In genomic region chr5:106530150-106530549, GRCh38 we compare ENCODE assay signal across 17 cellular contexts.
A peak's percentile ranks its signal among the peaks of the same experiment; 100 is the strongest.
DNase-seq lines count a peak whose midpoint lies in the region; ATAC-seq, FAIRE-seq and TF ChIP-seq lines count a peak whose summit lies in the region.
"Had no signal": no experiment of that assay in that cellular context is flagged by ENCODE, and none has a peak within 500 bp of the region (broad histone marks: within the 10 kb centered on the region; RNA-seq: fewer than 3 reads in every experiment).

No MANE protein-coding gene starts in this region.

- TF ChIP-seq POLR2A in HepG2 (IDR thresholded peaks at IDR 0.05; ENCODE audit: insufficient read depth in 1 of 2, low read depth in 2 of 2, low read length in 2 of 2): no peak
- no peak for TF ChIP-seq POLR2A in right lobe of liver (IDR thresholded peaks at IDR 0.05)
- no peak for TF ChIP-seq POLR2A in K562 (conservative IDR thresholded peaks at IDR 0.05)

- H3K27me3 ChIP-seq in HepG2 (ENCODE audit: control insufficient read depth in 1 of 2, insufficient read depth in 2 of 2, low read length in 2 of 2): no peaks in the 10 kb centered on the region
- H3K27me3 ChIP-seq in right lobe of liver: no peaks in the 10 kb centered on the region
- no peaks in the 10 kb centered on the region for H3K27me3 ChIP-seq in K562 (ENCODE audit: control insufficient read depth in 2 of 2, insufficient read depth in 2 of 2, low read length in 2 of 2)
- H3K27me3 ChIP-seq in MG63: no peaks in the 10 kb centered on the region
- H3K27me3 ChIP-seq: BLaER1 had no signal

- intact Hi-C loops in HepG2 (cut with micrococcal nuclease; ENCODE audit: unreplicated experiment): no loop called here
- intact Hi-C loops in right lobe of liver (cut with DNase I): no loop called here
- intact Hi-C loops in K562 (cut with micrococcal nuclease): no loop called here

- no peak for TF ChIP-seq RAD21 in HepG2 (CRISPR knock-in tag; IDR thresholded peaks at IDR 0.05)
- no peak for TF ChIP-seq RAD21 in K562 (CRISPR knock-in tag; conservative IDR thresholded peaks at IDR 0.05 in 1 of 2, IDR thresholded peaks at IDR 0.05 in 1 of 2)

- in situ Hi-C loops in HepG2 (cut with HindIII; ENCODE audit: extremely low pct_ligation_motif_present, low pct_unique_long_range_greater_than_20kb): no loop called here
- in situ Hi-C loops in K562 (cut with MboI): no loop called here

- DNase-seq in HepG2 (ENCODE audit: low spot score) (no peak), right lobe of liver (no peak), K562 (ENCODE audit: extremely low read depth in 1 of 4, low spot score in 3 of 4) (no peak), fibroblast of pulmonary artery (ENCODE audit: low read depth) (peak; percentile 1), SHP77 (lab: John Stamatoyannopoulos, UW) (no peak), NCI-H2227 treated with DMSO at 0.1 percent for 48 hours (lab: John Stamatoyannopoulos, UW) (no peak), MG63 (no peak)
- DNase-seq: CD4-positive, alpha-beta memory T cell; DMS153; DMS79 treated with DMSO at 0.1 percent for 48 hours; GOT3; H9; KBM-7 had no signal

- CTCF ChIA-PET in HepG2 (lab: Yijun Ruan, JAX; ENCODE audit: low intra/inter-chr PET ratio, low total read pairs): no interaction called here
- CTCF ChIA-PET in K562 (lab: Yijun Ruan, JAX; ENCODE audit: low intra/inter-chr PET ratio): no interaction called here

- H3K4me2 ChIP-seq in HepG2 (ENCODE audit: low read depth, low read length) (no peak overlapping the region), K562 (ENCODE audit: insufficient read depth, low read length) (no peak overlapping the region)
- H3K4me2 ChIP-seq: BLaER1 had no signal

- FAIRE-seq in HepG2 (lab: Jason Lieb, UNC): no peak
- FAIRE-seq in K562 (lab: Jason Lieb, UNC): no peak
- FAIRE-seq: GM12891, GM18507 had no signal

- H2AFZ ChIP-seq in HepG2 (ENCODE audit: low read length) (no peak overlapping the region), K562 (ENCODE audit: low read depth, low read length) (no peak overlapping the region)

- BruUV-seq in HepG2 (replicated peaks; lab: Mats Ljungman, UMichigan) (no TSS peak), K562 (replicated peaks; lab: Mats Ljungman, UMichigan) (no TSS peak)

- H4K20me1 ChIP-seq in HepG2 (ENCODE audit: insufficient read depth, low read length) (no peaks in the 10 kb centered on the region), K562 (replicated peaks; ENCODE audit: control insufficient read depth, insufficient read depth, low read length) (no peaks in the 10 kb centered on the region)
- H4K20me1 ChIP-seq: BLaER1 had no signal

- POLR2A ChIA-PET in HepG2 (lab: Yijun Ruan, JAX) (no interaction called here), K562 (lab: Yijun Ruan, JAX) (no interaction called here)

- no peak overlapping the region for H3K9ac ChIP-seq in HepG2 (ENCODE audit: insufficient read depth, low read depth, low read length)
- no peak overlapping the region for H3K9ac ChIP-seq in K562 (ENCODE audit: insufficient read depth in 1 of 2, low read depth in 2 of 2, low read length in 2 of 2)
- H3K9ac ChIP-seq: BLaER1 had no signal

- H3K36me3 ChIP-seq in HepG2 (replicated peaks in 1 of 2; ENCODE audit: control insufficient read depth in 1 of 2, insufficient read depth in 2 of 2, low read length in 2 of 2): no peaks in the 10 kb centered on the region
- H3K36me3 ChIP-seq in right lobe of liver: no peaks in the 10 kb centered on the region
- no peaks in the 10 kb centered on the region for H3K36me3 ChIP-seq in K562 (ENCODE audit: control insufficient read depth, insufficient read depth, low read length)
- no peaks in the 10 kb centered on the region for H3K36me3 ChIP-seq in MG63
- H3K36me3 ChIP-seq: BLaER1 had no signal

- H3K27ac ChIP-seq in HepG2 (ENCODE audit: extremely low read length, insufficient read depth, low read length): no peak overlapping the region
- H3K27ac ChIP-seq in right lobe of liver: no peak overlapping the region
- H3K27ac ChIP-seq in K562 (ENCODE audit: extremely low read depth, low read depth, low read length): no peak overlapping the region
- H3K27ac ChIP-seq: 22Rv1, BLaER1 had no signal

- H3K4me1 ChIP-seq in HepG2 (ENCODE audit: insufficient read depth, low read length) (no peaks in the 10 kb centered on the region), right lobe of liver (no peaks in the 10 kb centered on the region), K562 (replicated peaks in 1 of 2; ENCODE audit: control insufficient read depth in 2 of 2, insufficient read depth in 2 of 2, low read length in 2 of 2) (no peaks in the 10 kb centered on the region)
- H3K4me1 ChIP-seq: BLaER1 had no signal

- TF ChIP-seq EP300 in HepG2 (IDR thresholded peaks at IDR 0.05; ENCODE audit: low read depth in 2 of 2, low read length in 2 of 2) (no peak), HepG2 (CRISPR knock-in tag; IDR thresholded peaks at IDR 0.05; ENCODE audit: borderline replicate concordance) (no peak), K562 (IDR thresholded peaks at IDR 0.05; ENCODE audit: low read length) (no peak)

- H3K4me3 ChIP-seq in HepG2 (replicated peaks in 1 of 3; ENCODE audit: insufficient read depth in 1 of 3, low read depth in 2 of 3, low read length in 3 of 3): no peak overlapping the region
- no peak overlapping the region for H3K4me3 ChIP-seq in right lobe of liver
- H3K4me3 ChIP-seq in K562: no peak overlapping the region
- H3K4me3 ChIP-seq in fibroblast of pulmonary artery (replicated peaks; ENCODE audit: low read depth, low read length): no peak overlapping the region
- H3K4me3 ChIP-seq in MG63: no peak overlapping the region
- H3K4me3 ChIP-seq: BLaER1 had no signal

- no peaks in the 10 kb centered on the region for H3K9me3 ChIP-seq in HepG2 (ENCODE audit: low read length)
- no peaks in the 10 kb centered on the region for H3K9me3 ChIP-seq in right lobe of liver
- no peaks in the 10 kb centered on the region; the same call in 1 of the 2 replicates for H3K9me3 ChIP-seq in K562 (replicated peaks; ENCODE audit: control insufficient read depth, insufficient read depth, low read depth, low read length)
- H3K9me3 ChIP-seq in MG63: peaks cover 3% of the 10 kb centered on the region; the same call in 1 of the 2 replicates
- H3K9me3 ChIP-seq: BLaER1 had no signal

- no peak for ATAC-seq in HepG2
- ATAC-seq in right lobe of liver: no peak
- ATAC-seq in K562: no peak

- no peaks in the 10 kb centered on the region for H3K9me1 ChIP-seq in K562 (ENCODE audit: control insufficient read depth, insufficient read depth, low read length)

- TF ChIP-seq CTCF in HepG2 (CRISPR knock-in tag; IDR thresholded peaks at IDR 0.05) (no peak), right lobe of liver (IDR thresholded peaks at IDR 0.05) (no peak), K562 (IDR thresholded peaks at IDR 0.05 in 2 of 3, conservative IDR thresholded peaks at IDR 0.05 in 1 of 3; ENCODE audit: insufficient read depth in 2 of 3, low read depth in 1 of 3, low read length in 3 of 3) (no peak), fibroblast of pulmonary artery (IDR thresholded peaks at IDR 0.05; ENCODE audit: low read length, missing control alignments) (no peak)

- H3K79me2 ChIP-seq in HepG2 (ENCODE audit: insufficient read depth, low read length): no peaks in the 10 kb centered on the region
- no peaks in the 10 kb centered on the region for H3K79me2 ChIP-seq in K562 (ENCODE audit: control insufficient read depth, insufficient read depth, low read length)

TF ChIP-seq in HepG2, 621 proteins besides CTCF, POLR2A, EP300 and RAD21:
- TF ChIP-seq ZNF431 (CRISPR knock-in tag; IDR thresholded peaks at IDR 0.05; ENCODE audit: borderline replicate concordance, low read depth) (no peak), MAFF (IDR thresholded peaks at IDR 0.05; ENCODE audit: low read depth, low read length) (peak; percentile 91), NFE2L2 (IDR thresholded peaks at IDR 0.05; ENCODE audit: low read length) (peak; percentile 34; the same call in 1 of the 2 replicates), ZNF674 (CRISPR knock-in tag; IDR thresholded peaks at IDR 0.05; ENCODE audit: low read depth) (no peak), ZBTB42 (CRISPR knock-in tag; IDR thresholded peaks at IDR 0.05) (no peak), MAFK (conservative IDR thresholded peaks at IDR 0.05 in 1 of 2, IDR thresholded peaks at IDR 0.05 in 1 of 2; ENCODE audit: low read length in 2 of 2) (peak; percentile 91 to 95)

TF ChIP-seq in K562, 482 proteins besides CTCF, POLR2A, EP300 and RAD21:
- TF ChIP-seq BHLHE40 (IDR thresholded peaks at IDR 0.05; ENCODE audit: low read length) (no peak), SETDB1 (IDR thresholded peaks at IDR 0.05; ENCODE audit: low read length) (no peak), MAFG (tag; conservative IDR thresholded peaks at IDR 0.05) (peak; percentile 73), C11orf30 (IDR thresholded peaks at IDR 0.05; ENCODE audit: low read depth) (peak; percentile 57), ZNF316 (IDR thresholded peaks at IDR 0.05) (peak; percentile 58), ZNF444 (CRISPR knock-in tag; IDR thresholded peaks at IDR 0.05) (no peak), MAFK (IDR thresholded peaks at IDR 0.05; ENCODE audit: low read length) (peak; percentile 73), BCOR (IDR thresholded peaks at IDR 0.05) (no peak), ZNF717 (CRISPR knock-in tag; IDR thresholded peaks at IDR 0.05) (no peak), NFYB (IDR thresholded peaks at IDR 0.05; ENCODE audit: extremely low read depth, insufficient read length) (no peak), PHF8 (IDR thresholded peaks at IDR 0.05; ENCODE audit: borderline replicate concordance, low read length) (no peak), MBD2 (IDR thresholded peaks at IDR 0.05; ENCODE audit: borderline replicate concordance, low read depth) (no peak), MAFF (IDR thresholded peaks at IDR 0.05; ENCODE audit: low read length) (peak; percentile 66)
- TF ChIP-seq, protein P1, sequence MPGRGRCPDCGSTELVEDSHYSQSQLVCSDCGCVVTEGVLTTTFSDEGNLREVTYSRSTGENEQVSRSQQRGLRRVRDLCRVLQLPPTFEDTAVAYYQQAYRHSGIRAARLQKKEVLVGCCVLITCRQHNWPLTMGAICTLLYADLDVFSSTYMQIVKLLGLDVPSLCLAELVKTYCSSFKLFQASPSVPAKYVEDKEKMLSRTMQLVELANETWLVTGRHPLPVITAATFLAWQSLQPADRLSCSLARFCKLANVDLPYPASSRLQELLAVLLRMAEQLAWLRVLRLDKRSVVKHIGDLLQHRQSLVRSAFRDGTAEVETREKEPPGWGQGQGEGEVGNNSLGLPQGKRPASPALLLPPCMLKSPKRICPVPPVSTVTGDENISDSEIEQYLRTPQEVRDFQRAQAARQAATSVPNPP (IDR thresholded peaks at IDR 0.05; ENCODE audit: borderline replicate concordance, insufficient read depth, insufficient read length): no peak
TF ChIP-seq in K562: peak in this region for 5.

Comparison
In these comparisons a context has a peak if more than half of its experiments do, and no peak if none do; other contexts are left out.
1. Of the 241 proteins assayed by ChIP-seq in both HepG2 and K562: peak only in HepG2: none; only in K562: MAFG; in both: MAFF and MAFK; in neither: 238.